18 cellular contexts compared by ENCODE assay signal in genomic region chr11:11069741-11070550, GRCh38.
DNase-seq lines count a peak whose midpoint lies in the region; ATAC-seq and TF ChIP-seq lines count a peak whose summit lies in the region.
"Had no signal": no experiment of that assay in that cellular context is flagged by ENCODE, and none has a peak within 500 bp of the region (broad histone marks: within the 10 kb centered on the region; RNA-seq: fewer than 3 reads in every experiment).

No MANE protein-coding gene starts in this region.

- H3K4me3 Mint-ChIP-seq in CD14-positive monocyte (no peak overlapping the region), T-cell (no peak overlapping the region)
- H3K4me3 Mint-ChIP-seq: B cell; CD8-positive, alpha-beta T cell; GM23338 had no signal

- ATAC-seq in GM18519 (IDR thresholded peaks at IDR 0.05; ENCODE audit: low FRiP score, unreplicated experiment) = no peak
- ATAC-seq in T-cell (replicated peaks in 1 of 4) = no peak
- ATAC-seq: CD8-positive, alpha-beta T cell; GM23338 had no signal

- CTCF ChIA-PET in T-cell (lab: Charles Lee) = no interaction called here

- no peak overlapping the region for H3K27ac ChIP-seq in BLaER1 treated with 17β-estradiol and CSF1 and Interleukin-3, amounts not matched to agents 10 nM and 100 nM
- peak overlapping the region; percentile 9 for H3K27ac ChIP-seq in hepatocyte
- H3K27ac ChIP-seq: PC-9, SJSA1 had no signal

- H3K27ac Mint-ChIP-seq in CD14-positive monocyte = no peak overlapping the region
- no peak overlapping the region for H3K27ac Mint-ChIP-seq in T-cell
- H3K27ac Mint-ChIP-seq: B cell; CD8-positive, alpha-beta T cell; GM23338 had no signal

- no peaks in the 10 kb centered on the region for H3K36me3 Mint-ChIP-seq in CD14-positive monocyte
- H3K36me3 Mint-ChIP-seq in T-cell = no peaks in the 10 kb centered on the region
- H3K36me3 Mint-ChIP-seq: CD8-positive, alpha-beta T cell had no signal

- H3K36me3 ChIP-seq in BLaER1 treated with 17β-estradiol and CSF1 and Interleukin-3, amounts not matched to agents 10 nM and 100 nM = no peaks in the 10 kb centered on the region
- no peaks in the 10 kb centered on the region for H3K36me3 ChIP-seq in adipocyte (ENCODE audit: control insufficient read depth, insufficient read depth, low read length, severe bottlenecking)
- no peaks in the 10 kb centered on the region for H3K36me3 ChIP-seq in hepatocyte (replicated peaks; ENCODE audit: insufficient read depth, low read depth)
- H3K36me3 ChIP-seq: SJSA1 had no signal

- H3K9me3 ChIP-seq in BLaER1 treated with 17β-estradiol and CSF1 and Interleukin-3, amounts not matched to agents 10 nM and 100 nM (replicated peaks in 1 of 11) = no peaks in the 10 kb centered on the region
- H3K9me3 ChIP-seq in adipocyte (ENCODE audit: control insufficient read depth, low read length) (no peaks in the 10 kb centered on the region), hepatocyte (ENCODE audit: low read depth) (no peaks in the 10 kb centered on the region)
- H3K9me3 ChIP-seq: SJSA1 had no signal

- H4K20me1 ChIP-seq in BLaER1 treated with 17β-estradiol and CSF1 and Interleukin-3, amounts not matched to agents 10 nM and 100 nM = no peaks in the 10 kb centered on the region
- no peaks in the 10 kb centered on the region for H4K20me1 ChIP-seq in hepatocyte (ENCODE audit: insufficient read depth, poor library complexity, severe bottlenecking)

- H3K4me2 ChIP-seq in BLaER1 treated with 17β-estradiol and CSF1 and Interleukin-3, amounts not matched to agents 10 nM and 100 nM = peak overlapping the region in 8 of 11 experiments; percentile 11 to 76 (median 60); a peak in 13 of 22 replicates
- no peak overlapping the region for H3K4me2 ChIP-seq in hepatocyte
- H3K4me2 ChIP-seq: GM23338, PC-9 had no signal

- no peak for TF ChIP-seq CTCF in hepatocyte (IDR thresholded peaks at IDR 0.05; ENCODE audit: poor library complexity)
- TF ChIP-seq CTCF in CD14-positive monocyte (IDR thresholded peaks at IDR 0.05) = no peak

- H3K9me3 Mint-ChIP-seq in CD14-positive monocyte (peaks cover 0 to 4% (median 0%) of the 10 kb centered on the region in 7 donors), T-cell (no peaks in the 10 kb centered on the region)
- H3K9me3 Mint-ChIP-seq: CD8-positive, alpha-beta T cell; GM23338 had no signal

- no peaks in the 10 kb centered on the region for H3K27me3 ChIP-seq in BLaER1 treated with 17β-estradiol and CSF1 and Interleukin-3, amounts not matched to agents 10 nM and 100 nM
- peaks cover 54% of the 10 kb centered on the region for H3K27me3 ChIP-seq in adipocyte (replicated peaks; ENCODE audit: control insufficient read depth, insufficient read depth, low read length)
- no peaks in the 10 kb centered on the region for H3K27me3 ChIP-seq in hepatocyte
- H3K27me3 ChIP-seq: SJSA1 had no signal

- H3K27me3 Mint-ChIP-seq in CD14-positive monocyte (ENCODE audit: low read depth in 3 of 3) (peaks cover 0 to 8% (median 3%) of the 10 kb centered on the region in 3 donors), T-cell (no peaks in the 10 kb centered on the region)

- H3K4me3 ChIP-seq in BLaER1 treated with 17β-estradiol and CSF1 and Interleukin-3, amounts not matched to agents 10 nM and 100 nM = no peak overlapping the region
- H3K4me3 ChIP-seq in adipocyte (ENCODE audit: low read length) (no peak overlapping the region), hepatocyte (no peak overlapping the region)
- H3K4me3 ChIP-seq: GM23338, PC-9, SJSA1 had no signal

- peak; percentile 37 for DNase-seq in adipocyte (ENCODE audit: low read depth)
- peak; percentile 36 for DNase-seq in hepatocyte (ENCODE audit: low spot score)
- DNase-seq in retina = peak; percentile 69
- DNase-seq in CD14-positive monocyte (ENCODE audit: low spot score) = no peak
- DNase-seq in T-cell = no peak
- DNase-seq: ACHN; CD8-positive, alpha-beta T cell; DMS79; MV-4-11; NCI-H1417 treated with DMSO at 0.1 percent for 48 hours; NCI-H2081 treated with DMSO at 0.1 percent for 48 hours; NCI-H748 treated with DMSO at 0.1 percent for 48 hours; PC-9 had no signal

- H3K79me2 ChIP-seq in hepatocyte = no peaks in the 10 kb centered on the region

- 65% methylated on average over 6 of the region's 6 CpGs for WGBS in hepatocyte (ENCODE audit: low lambda C conversion rate, missing lambda C conversion rate)

- H2AFZ ChIP-seq in hepatocyte = no peak overlapping the region
- H2AFZ ChIP-seq: GM23338, PC-9 had no signal

- intact Hi-C loops in CD14-positive monocyte (cut with micrococcal nuclease) = no loop called here

- H3K4me1 ChIP-seq in BLaER1 treated with 17β-estradiol and CSF1 and Interleukin-3, amounts not matched to agents 10 nM and 100 nM = peaks cover 0 to 32% (median 25%) of the 10 kb centered on the region in 10 experiments; a peak in 15 of 20 replicates
- no peaks in the 10 kb centered on the region for H3K4me1 ChIP-seq in adipocyte (ENCODE audit: control insufficient read depth, insufficient read depth, low read length)
- H3K4me1 ChIP-seq in hepatocyte (ENCODE audit: insufficient read depth) = no peaks in the 10 kb centered on the region
- H3K4me1 ChIP-seq: SJSA1 had no signal

- no peaks in the 10 kb centered on the region for H3K4me1 Mint-ChIP-seq in CD14-positive monocyte
- H3K4me1 Mint-ChIP-seq in T-cell = peaks cover 6 to 14% (median 9%) of the 10 kb centered on the region in 3 donors
- H3K4me1 Mint-ChIP-seq: B cell had no signal

- no peak overlapping the region for H3K9ac ChIP-seq in BLaER1 treated with 17β-estradiol and CSF1 and Interleukin-3, amounts not matched to agents 10 nM and 100 nM
- no peak overlapping the region for H3K9ac ChIP-seq in adipocyte (ENCODE audit: low read length)

- POLR2A ChIA-PET in T-cell (lab: Charles Lee) = interaction anchor here in 1 of 2 donors (0.8 kb wide), 1 partner anchor 8 kb away, joined by 3 read pairs; no protein-coding TSS in a partner anchor

- H3K9me2 ChIP-seq in hepatocyte (replicated peaks; ENCODE audit: insufficient read depth) = no peaks in the 10 kb centered on the region

Comparison
In these comparisons a context has a peak if more than half of its experiments do, and no peak if none do; other contexts are left out.
1. DNase-seq: peak in adipocyte (single experiment), hepatocyte (single experiment) and retina (single experiment); none in CD14-positive monocyte (single experiment) and T-cell (0 of 34).